ENCODE assay signal across 37 cellular contexts in genomic region chr21:44614961-44615391, GRCh38. TPM values are rescaled to one million over a fixed set of nuclear protein-coding genes. Genes with fewer than 3 reads are reported as not detected.
"Had no signal": no experiment of that assay in that cellular context is flagged by ENCODE, and none has a peak within 500 bp of the region (broad histone marks: within the 10 kb centered on the region; RNA-seq: fewer than 3 reads in every experiment).

No MANE protein-coding gene starts in this region.

- H3K9me3 ChIP-seq: colonic mucosa, gastrocnemius medialis, neutrophil, prostate gland, testis had no signal

- H3K36me3 ChIP-seq: colonic mucosa, gastrocnemius medialis, heart left ventricle, neutrophil, prostate gland, spleen, tibial artery had no signal

- DNase-seq: colonic mucosa; effector CD8-positive, alpha-beta T cell; endodermal cell; foreskin fibroblast; gastrocnemius medialis; immature natural killer cell; islet precursor cell; kidney glomerular epithelial cell; left ventricle myocardium superior; naive B cell; spleen; stimulated activated CD4-positive, alpha-beta T cell treated with anti-CD3 and anti-CD28 coated beads, Interleukin-4, amount 100 ng/mL, for 4 hours; stimulated activated naive CD8-positive, alpha-beta T cell treated with anti-CD3 and anti-CD28 coated beads, Interleukin-15, Interleukin-2, amounts not matched to agents 100 U/mL and 50 U/mL, for 24 hours; substantia nigra; testis; tibial artery had no signal

- H3K4me3 Mint-ChIP-seq: dendritic cell treated with granulocyte-macrophage colony-stimulating factor and Interleukin-4, amounts not matched to agents 40 ng/mL and 50 ng/mL, for 4 days; endodermal cell; immature natural killer cell; memory B cell; mesothelial cell of epicardium; naive B cell; natural killer cell treated with Interleukin-12 subunit alpha and Interleukin-12 subunit beta and Interleukin-15 and Interleukin-18, amount 100 ng/mL, for 72 hours; neural crest cell; stimulated activated memory B cell treated with anti-CD40 and anti-IgM and Interleukin-4, amounts not matched to agents 10 μg/mL and 1 μg/mL and 100 μg/mL, for 72 hours; type B pancreatic cell had no signal

- H3K27ac ChIP-seq: colonic mucosa, epithelial cell of prostate, gastrocnemius medialis, heart left ventricle, hepatocyte, neutrophil, parathyroid adenoma, prostate gland, skin epidermis, spleen, testis, tibial artery had no signal

- H3K79me2 ChIP-seq: hepatocyte, parathyroid adenoma had no signal

- H3K4me3 ChIP-seq: colonic mucosa, gastrocnemius medialis, heart left ventricle, hepatocyte, lung, mucosa of descending colon, prostate gland, skin epidermis, spleen, testis, tibial artery had no signal

- H3K4me2 ChIP-seq: hepatocyte had no signal

- H3K36me3 Mint-ChIP-seq: mesothelial cell of epicardium, type B pancreatic cell had no signal

- H3K27ac Mint-ChIP-seq: dendritic cell treated with granulocyte-macrophage colony-stimulating factor and Interleukin-4, amounts not matched to agents 40 ng/mL and 50 ng/mL, for 4 days; endodermal cell; memory B cell; mesothelial cell of epicardium; natural killer cell treated with Interleukin-12 subunit alpha and Interleukin-12 subunit beta and Interleukin-15 and Interleukin-18, amount 100 ng/mL, for 72 hours; type B pancreatic cell had no signal

- H2AFZ ChIP-seq: hepatocyte, parathyroid adenoma had no signal

- H3K9ac ChIP-seq: parathyroid adenoma had no signal

- ATAC-seq: esophagus mucosa; gastrocnemius medialis; left ventricle myocardium superior; mucosa of descending colon; natural killer cell treated with Interleukin-12 subunit alpha and Interleukin-12 subunit beta and Interleukin-15 and Interleukin-18, amount 100 ng/mL, for 72 hours; stimulated activated memory B cell treated with anti-CD40 and anti-IgM and Interleukin-4, amounts not matched to agents 10 μg/mL and 1 μg/mL and 100 μg/mL, for 72 hours; stimulated activated naive CD8-positive, alpha-beta T cell treated with anti-CD3 and anti-CD28 coated beads, Interleukin-15, Interleukin-2, amounts not matched to agents 100 U/mL and 50 U/mL, for 24 hours had no signal

- H3K4me1 ChIP-seq: colonic mucosa, gastrocnemius medialis, parathyroid adenoma, prostate gland, testis, tibial artery had no signal

- H3K9me3 Mint-ChIP-seq: type B pancreatic cell had no signal

- H3K27me3 ChIP-seq: colonic mucosa, hepatocyte, neutrophil, testis had no signal

- H3K4me1 Mint-ChIP-seq: mesothelial cell of epicardium, neural crest cell had no signal

RNA-seq across cellular contexts. Expression of gene KRTAP10-8, which starts 3.1 kb away (rescaled TPM):
- total RNA-seq: chondrocyte; colonic mucosa; endodermal cell; esophagus mucosa; gastrocnemius medialis; glomerular endothelial cell; heart left ventricle; hepatocyte; left ventricle myocardium superior; lung; mesothelial cell of epicardium; mucosa of descending colon; natural killer cell treated with Interleukin-12 subunit alpha and Interleukin-12 subunit beta and Interleukin-15 and Interleukin-18, amount 100 ng/mL, for 72 hours; neural crest cell; omental fat pad; prostate gland; right cardiac atrium; spleen; testis had no signal

RNA-seq across cellular contexts. Expression of gene KRTAP10-9, which starts 11.9 kb away (rescaled TPM):
- total RNA-seq: chondrocyte; colonic mucosa; endodermal cell; esophagus mucosa; gastrocnemius medialis; glomerular endothelial cell; heart left ventricle; hepatocyte; left ventricle myocardium superior; lung; mesothelial cell of epicardium; mucosa of descending colon; natural killer cell treated with Interleukin-12 subunit alpha and Interleukin-12 subunit beta and Interleukin-15 and Interleukin-18, amount 100 ng/mL, for 72 hours; neural crest cell; omental fat pad; prostate gland; right cardiac atrium; spleen; testis had no signal

RNA-seq across cellular contexts. Expression of gene KRTAP10-7, which starts 14.6 kb away (rescaled TPM):
- total RNA-seq: chondrocyte; colonic mucosa; endodermal cell; esophagus mucosa; gastrocnemius medialis; glomerular endothelial cell; heart left ventricle; hepatocyte; left ventricle myocardium superior; lung; mesothelial cell of epicardium; mucosa of descending colon; natural killer cell treated with Interleukin-12 subunit alpha and Interleukin-12 subunit beta and Interleukin-15 and Interleukin-18, amount 100 ng/mL, for 72 hours; neural crest cell; omental fat pad; prostate gland; right cardiac atrium; spleen had no signal

RNA-seq across cellular contexts. Expression of gene KRTAP10-10, which starts 22.2 kb away (rescaled TPM):
- total RNA-seq: chondrocyte; colonic mucosa; endodermal cell; esophagus mucosa; gastrocnemius medialis; glomerular endothelial cell; heart left ventricle; hepatocyte; left ventricle myocardium superior; lung; mesothelial cell of epicardium; mucosa of descending colon; natural killer cell treated with Interleukin-12 subunit alpha and Interleukin-12 subunit beta and Interleukin-15 and Interleukin-18, amount 100 ng/mL, for 72 hours; neural crest cell; omental fat pad; prostate gland; right cardiac atrium; spleen; testis had no signal

RNA-seq across cellular contexts. Expression of gene KRTAP10-6, which starts 22.7 kb away (rescaled TPM):
- total RNA-seq: chondrocyte; colonic mucosa; endodermal cell; esophagus mucosa; gastrocnemius medialis; glomerular endothelial cell; heart left ventricle; hepatocyte; left ventricle myocardium superior; lung; mesothelial cell of epicardium; mucosa of descending colon; natural killer cell treated with Interleukin-12 subunit alpha and Interleukin-12 subunit beta and Interleukin-15 and Interleukin-18, amount 100 ng/mL, for 72 hours; neural crest cell; omental fat pad; prostate gland; right cardiac atrium; spleen; testis had no signal
